12 cellular contexts compared by ENCODE assay signal in the genomic region with DNA sequence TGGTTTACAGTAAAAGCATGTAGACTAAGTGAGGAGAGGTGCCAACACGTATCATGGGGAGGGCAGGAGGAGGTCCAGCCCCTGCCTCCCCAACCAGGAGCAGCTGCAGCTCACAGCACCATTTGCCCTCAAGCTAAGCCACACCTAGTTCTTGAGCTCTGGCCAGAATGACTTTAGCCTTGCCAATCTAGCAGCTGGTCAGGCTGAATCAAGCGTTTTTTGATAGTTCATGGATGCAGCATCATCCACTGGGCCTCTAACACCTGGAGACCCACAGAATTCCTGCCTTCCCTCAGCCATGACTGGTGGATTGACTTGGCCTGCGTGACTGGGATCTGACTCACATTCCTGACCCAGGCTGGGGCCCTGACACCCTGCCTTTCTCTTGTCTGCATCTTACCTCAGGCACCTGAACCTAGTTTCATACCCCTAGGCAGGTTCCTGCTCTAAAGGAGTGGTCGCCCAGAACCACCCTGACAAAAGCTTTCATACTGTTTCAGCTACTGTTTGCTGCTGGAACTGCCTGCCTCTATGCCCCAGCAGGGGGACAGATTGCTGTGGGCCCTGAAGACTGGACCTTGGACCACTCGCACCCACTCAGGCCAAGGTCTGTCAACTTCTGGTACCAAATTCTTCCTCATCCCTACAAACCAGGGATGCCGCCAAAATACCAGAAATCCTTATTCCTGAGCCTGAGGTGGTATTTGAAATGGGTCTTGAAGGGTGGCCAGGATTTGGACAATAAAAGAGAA.
DNase-seq lines count a peak whose midpoint lies in the region; ATAC-seq and TF ChIP-seq lines count a peak whose summit lies in the region.
"Had no signal": no experiment of that assay in that cellular context is flagged by ENCODE, and none has a peak within 500 bp of the region (broad histone marks: within the 10 kb centered on the region; RNA-seq: fewer than 3 reads in every experiment).

No MANE protein-coding gene starts in this region.

- DNase-seq in NCI-H524 (lab: John Stamatoyannopoulos, UW), result peak; percentile 49 to 72
- DNase-seq in NCI-H524 treated with DMSO at 0.1 percent for 48 hours (lab: John Stamatoyannopoulos, UW), result no peak
- DNase-seq in NCI-H774 (lab: John Stamatoyannopoulos, UW), result peak; percentile 82
- DNase-seq in foreskin keratinocyte, result peak; percentile 100
- peak; percentile 51 for DNase-seq in transverse colon
- no peak for DNase-seq in activated CD4-positive, alpha-beta T cell treated with anti-CD3 and anti-CD28 coated beads, Interleukin-2, amount 10 ng/mL, durations not matched to agents 24 days and 14 days
- no peak for DNase-seq in NCI-H82 (lab: John Stamatoyannopoulos, UW)
- DNase-seq: gastrocnemius medialis, RPMI8226 had no signal

- H3K4me1 ChIP-seq in foreskin keratinocyte (peaks cover 38% of the 10 kb centered on the region), transverse colon (peaks cover 0 to 39% (median 4%) of the 10 kb centered on the region in 4 donors)
- H3K4me1 ChIP-seq: gastrocnemius medialis, vagina had no signal

- no peak overlapping the region for H3K4me3 ChIP-seq in transverse colon
- H3K4me3 ChIP-seq: gastrocnemius medialis, vagina had no signal

- TF ChIP-seq CTCF in foreskin keratinocyte (conservative IDR thresholded peaks at IDR 0.05), result peak; percentile 56
- no peak for TF ChIP-seq CTCF in transverse colon (IDR thresholded peaks at IDR 0.05)

- no peaks in the 10 kb centered on the region for H3K9me3 ChIP-seq in transverse colon
- H3K9me3 ChIP-seq: gastrocnemius medialis, vagina had no signal

- H3K27me3 ChIP-seq in foreskin keratinocyte (no peaks in the 10 kb centered on the region), transverse colon (no peaks in the 10 kb centered on the region)
- H3K27me3 ChIP-seq: gastrocnemius medialis, vagina had no signal

- 66 to 86% methylated on average over 2 to 6 of the region's 6 CpGs for WGBS in transverse colon (ENCODE audit: low coverage in 1 of 2), 2 donors

- intact Hi-C loops in transverse colon (cut with DNase I; ENCODE audit: low total_unique reads), result no loop called here
- intact Hi-C loops in activated CD4-positive, alpha-beta T cell treated with anti-CD3 and anti-CD28 coated beads, Interleukin-2, amount 10 ng/mL, durations not matched to agents 24 days and 14 days (cut with micrococcal nuclease), result no loop called here

- H3K27ac ChIP-seq in foreskin keratinocyte (peak overlapping the region; percentile 99), transverse colon (peak overlapping the region; percentile 4 to 47 (median 30))
- H3K27ac ChIP-seq: gastrocnemius medialis, vagina had no signal

- peaks cover 11% of the 10 kb centered on the region for H3K27me3 Mint-ChIP-seq in activated CD4-positive, alpha-beta T cell treated with anti-CD3 and anti-CD28 coated beads, Interleukin-2, amount 10 ng/mL, durations not matched to agents 24 days and 14 days

- no peaks in the 10 kb centered on the region for H3K36me3 Mint-ChIP-seq in activated CD4-positive, alpha-beta T cell treated with anti-CD3 and anti-CD28 coated beads, Interleukin-2, amount 10 ng/mL, durations not matched to agents 24 days and 14 days (ENCODE audit: low read depth)

- peak; percentile 90 for ATAC-seq in foreskin keratinocyte
- ATAC-seq in GM19023 (IDR thresholded peaks at IDR 0.05; ENCODE audit: unreplicated experiment), result no peak
- ATAC-seq: gastrocnemius medialis, sciatic nerve had no signal

- H3K36me3 ChIP-seq in transverse colon, result no peaks in the 10 kb centered on the region
- H3K36me3 ChIP-seq: gastrocnemius medialis, vagina had no signal

- in situ Hi-C loops in transverse colon (cut with MboI; ENCODE audit: low pct_ligation_motif_present in 1 of 4, low pct_unique_long_range_greater_than_20kb in 1 of 4, low sequenced_read_pairs in 3 of 4), result no loop called here

- no peak overlapping the region for H3K4me3 Mint-ChIP-seq in activated CD4-positive, alpha-beta T cell treated with anti-CD3 and anti-CD28 coated beads, Interleukin-2, amount 10 ng/mL, durations not matched to agents 24 days and 14 days

- H3K9me3 Mint-ChIP-seq in activated CD4-positive, alpha-beta T cell treated with anti-CD3 and anti-CD28 coated beads, Interleukin-2, amount 10 ng/mL, durations not matched to agents 24 days and 14 days, result no peaks in the 10 kb centered on the region

- no peak overlapping the region for H3K27ac Mint-ChIP-seq in activated CD4-positive, alpha-beta T cell treated with anti-CD3 and anti-CD28 coated beads, Interleukin-2, amount 10 ng/mL, durations not matched to agents 24 days and 14 days

- no peaks in the 10 kb centered on the region for H3K4me1 Mint-ChIP-seq in activated CD4-positive, alpha-beta T cell treated with anti-CD3 and anti-CD28 coated beads, Interleukin-2, amount 10 ng/mL, durations not matched to agents 24 days and 14 days

- no peak for TF ChIP-seq EP300 in transverse colon (IDR thresholded peaks at IDR 0.05; ENCODE audit: low read depth)

- no peak for TF ChIP-seq POLR2A in transverse colon (IDR thresholded peaks at IDR 0.05)

Comparison
In these comparisons a context has a peak if more than half of its experiments do, and no peak if none do; other contexts are left out.
1. DNase-seq: peak in NCI-H524 (2 of 2), NCI-H774 (single experiment), foreskin keratinocyte (2 of 2) and transverse colon (single experiment); none in NCI-H524 treated with DMSO at 0.1 percent for 48 hours (single experiment), activated CD4-positive, alpha-beta T cell treated with anti-CD3 and anti-CD28 coated beads, Interleukin-2, amount 10 ng/mL, durations not matched to agents 24 days and 14 days (single experiment) and NCI-H82 (single experiment).